Comparison of ENCODE assay signal across 16 cellular contexts in genomic region chr10:59463909-59464308, GRCh38.
"Had no signal": no experiment of that assay in that cellular context is flagged by ENCODE, and none has a peak within 500 bp of the region (broad histone marks: within the 10 kb centered on the region; RNA-seq: fewer than 3 reads in every experiment).

No MANE protein-coding gene starts in this region.

- DNase-seq: dorsolateral prefrontal cortex; effector CD4-positive, alpha-beta T cell; foreskin fibroblast; gastrocnemius medialis; head of caudate nucleus; naive thymus-derived CD4-positive, alpha-beta T cell; right lobe of liver; stimulated activated CD4-positive, alpha-beta T cell treated with anti-CD3 and anti-CD28 coated beads, Interleukin-12 subunit alpha, Interleukin-12 subunit beta, amount 100 ng/mL, for 4 hours; stimulated activated CD4-positive, alpha-beta T cell treated with anti-CD3 and anti-CD28 coated beads, Interleukin-1b, Interleukin-23, amount 100 ng/mL, for 48 hours; stimulated activated CD4-positive, alpha-beta T cell treated with anti-CD3 and anti-CD28 coated beads, Interleukin-4, amount 100 ng/mL, for 1 hour; stimulated activated CD8-positive, alpha-beta memory T cell treated with anti-CD3 and anti-CD28 coated beads, Interleukin-4, amount 100 ng/mL, for 48 hours; stimulated activated naive CD4-positive, alpha-beta T cell; stimulated activated naive CD8-positive, alpha-beta T cell treated with anti-CD3 and anti-CD28 coated beads, Interleukin-15, amount 100 ng/mL, for 72 hours; transverse colon; upper lobe of right lung; uterus had no signal
